In genomic region chr3:180855364-180855763, GRCh38 we compare ENCODE assay signal across 1 cellular context.
TF ChIP-seq lines count a peak whose summit lies in the region.

No MANE protein-coding gene starts in this region.

TF ChIP-seq in K562, 482 proteins besides CTCF, POLR2A, EP300 and RAD21 (continued from another document):
- TF ChIP-seq DLX4 (CRISPR knock-in tag; IDR thresholded peaks at IDR 0.05) = no peak
- TF ChIP-seq ZNF512 (tag; IDR thresholded peaks at IDR 0.05) = no peak
- TF ChIP-seq MYNN (IDR thresholded peaks at IDR 0.05) = no peak
- TF ChIP-seq MYNN (CRISPR knock-in tag; IDR thresholded peaks at IDR 0.05) = no peak
- no peak for TF ChIP-seq TEAD1 (CRISPR knock-in tag; IDR thresholded peaks at IDR 0.05)
- TF ChIP-seq HOMEZ (CRISPR knock-in tag; IDR thresholded peaks at IDR 0.05) = no peak
- no peak for TF ChIP-seq CREB5 (CRISPR knock-in tag; IDR thresholded peaks at IDR 0.05)
- no peak for TF ChIP-seq FOSL1 (tag; conservative IDR thresholded peaks at IDR 0.05)
- TF ChIP-seq RB1 (IDR thresholded peaks at IDR 0.05; ENCODE audit: low read depth) = no peak
- no peak for TF ChIP-seq ZNF212 (CRISPR knock-in tag; IDR thresholded peaks at IDR 0.05)
